Comparison of ENCODE assay signal across 7 cellular contexts in genomic region chr1:13807213-13807612, GRCh38.
A peak's percentile ranks its signal among the peaks of the same experiment; 100 is the strongest.
DNase-seq lines count a peak whose midpoint lies in the region; ATAC-seq and TF ChIP-seq lines count a peak whose summit lies in the region.

No MANE protein-coding gene starts in this region.

- no peak overlapping the region for H3K4me3 Mint-ChIP-seq in nephron

- DNase-seq in GM10266 (ENCODE audit: extremely low spot score) (peak; percentile 37), KBM-7 (peak; percentile 14), T47D (ENCODE audit: low read depth in 1 of 2, low spot score in 1 of 2) (peak; percentile 55 to 71), NCI-H774 (lab: John Stamatoyannopoulos, UW) (no peak), NCI-H226 (no peak)

- peaks cover 3% of the 10 kb centered on the region for H3K27me3 Mint-ChIP-seq in nephron (ENCODE audit: low read depth)

- peak; percentile 43 for TF ChIP-seq CTCF in GM10266 (IDR thresholded peaks at IDR 0.05; ENCODE audit: control insufficient read depth, insufficient read depth, low read depth, missing control alignments)
- TF ChIP-seq CTCF in nephron (IDR thresholded peaks at IDR 0.05; ENCODE audit: unreplicated experiment in 3 of 3), result peak in 2 of 3 experiments; percentile 12 to 16

- ATAC-seq in GM18519 (IDR thresholded peaks at IDR 0.05; ENCODE audit: low FRiP score, unreplicated experiment), result no peak

- in situ Hi-C loops in KBM-7 (cut with MboI; ENCODE audit: low pct_unique_long_range_greater_than_20kb, low sequenced_read_pairs) (no loop called here), T47D (cut with HindIII; ENCODE audit: low pct_unique_long_range_greater_than_20kb, low sequenced_read_pairs) (no loop called here)

- no peaks in the 10 kb centered on the region for H3K9me3 Mint-ChIP-seq in nephron

- peaks cover 4% of the 10 kb centered on the region for H3K36me3 Mint-ChIP-seq in nephron (ENCODE audit: low read depth)

- no peak overlapping the region for H3K27ac Mint-ChIP-seq in nephron

- no peaks in the 10 kb centered on the region for H3K4me1 Mint-ChIP-seq in nephron

Comparison
In these comparisons a context has a peak if more than half of its experiments do, and no peak if none do; other contexts are left out.
1. DNase-seq: peak in GM10266 (single experiment), KBM-7 (single experiment) and T47D (2 of 2); none in NCI-H774 (single experiment) and NCI-H226 (single experiment).